8 cellular contexts compared by ENCODE assay signal in genomic region chr2:174247474-174248186, GRCh38. TPM values are rescaled to one million over a fixed set of nuclear protein-coding genes. Genes with fewer than 3 reads are reported as not detected.
DNase-seq lines count a peak whose midpoint lies in the region; ATAC-seq and TF ChIP-seq lines count a peak whose summit lies in the region.

No MANE protein-coding gene starts in this region.

- H3K4me1 ChIP-seq in BE2C, result no peaks in the 10 kb centered on the region
- H3K4me1 ChIP-seq in RWPE2 (ENCODE audit: insufficient read depth, poor library complexity, severe bottlenecking), result peaks cover 17% of the 10 kb centered on the region

- TF ChIP-seq CTCF in BE2C (IDR thresholded peaks at IDR 0.05; ENCODE audit: low read depth, low read length) (no peak), RWPE2 (IDR thresholded peaks at IDR 0.05; ENCODE audit: poor library complexity, severe bottlenecking) (no peak), epithelial cell of esophagus (IDR thresholded peaks at IDR 0.05; ENCODE audit: insufficient read depth, low read depth, low read length, missing control alignments) (no peak)

- no peaks in the 10 kb centered on the region for H3K36me3 ChIP-seq in BE2C
- H3K36me3 ChIP-seq in RWPE2 (ENCODE audit: low read depth), result peaks cover 38% of the 10 kb centered on the region

- H3K9me3 ChIP-seq in BE2C, result no peaks in the 10 kb centered on the region
- H3K9me3 ChIP-seq in RWPE2 (ENCODE audit: severe bottlenecking), result no peaks in the 10 kb centered on the region

- DNase-seq in BE2C (no peak), RWPE2 (ENCODE audit: low spot score) (no peak), epithelial cell of esophagus (ENCODE audit: low read depth) (peak; percentile 22), myocyte (ENCODE audit: low read depth) (peak; percentile 76), NCI-H187 treated with DMSO at 0.1 percent for 48 hours (lab: John Stamatoyannopoulos, UW) (no peak)
- no peak for DNase-seq in stimulated activated CD4-positive, alpha-beta T cell treated with anti-CD3 and anti-CD28 coated beads, Interleukin-4, amount 100 ng/mL, for 4 hours

- no peaks in the 10 kb centered on the region for H3K27me3 ChIP-seq in BE2C
- no peaks in the 10 kb centered on the region for H3K27me3 ChIP-seq in RWPE2 (ENCODE audit: insufficient read depth, poor library complexity, severe bottlenecking)

- peak; percentile 23 for ATAC-seq in GM18907 (IDR thresholded peaks at IDR 0.05; ENCODE audit: unreplicated experiment)
- ATAC-seq in HG03135 (IDR thresholded peaks at IDR 0.05; ENCODE audit: unreplicated experiment), result peak; percentile 4
- ATAC-seq in RWPE2 (ENCODE audit: low read depth), result peak; percentile 16

- H3K4me3 ChIP-seq in BE2C (ENCODE audit: low read depth, low read length) (peak overlapping the region; percentile 77), RWPE2 (ENCODE audit: severe bottlenecking) (peak overlapping the region; percentile 64), epithelial cell of esophagus (ENCODE audit: low read length) (peak overlapping the region; percentile 82)

- H3K27ac ChIP-seq in RWPE2 (ENCODE audit: poor library complexity, severe bottlenecking), result peak overlapping the region; percentile 49

RNA-seq across cellular contexts. Expression of gene OLA1, which starts 0.7 kb away (rescaled TPM):
- 34.6 TPM for polyA plus RNA-seq in BE2C (2012; ENCODE audit: insufficient read depth, insufficient read length, low read depth)
- 144 and 170 TPM in 2 replicates for total RNA-seq in myocyte
- 66.0 TPM for polyA plus RNA-seq in myocyte (2012)

Comparison
In these comparisons a context has a peak if more than half of its experiments do, and no peak if none do; other contexts are left out.
1. DNase-seq: peak in epithelial cell of esophagus (single experiment) and myocyte (single experiment); none in BE2C (single experiment), RWPE2 (single experiment), stimulated activated CD4-positive, alpha-beta T cell treated with anti-CD3 and anti-CD28 coated beads, Interleukin-4, amount 100 ng/mL, for 4 hours (0 of 2) and NCI-H187 treated with DMSO at 0.1 percent for 48 hours (single experiment).
2. Peak in every context shown above with its lines, with median percentiles within 50 percentile points of each other: H3K4me3 ChIP-seq and ATAC-seq.